ENCODE assay signal across 8 cellular contexts in the genomic region with DNA sequence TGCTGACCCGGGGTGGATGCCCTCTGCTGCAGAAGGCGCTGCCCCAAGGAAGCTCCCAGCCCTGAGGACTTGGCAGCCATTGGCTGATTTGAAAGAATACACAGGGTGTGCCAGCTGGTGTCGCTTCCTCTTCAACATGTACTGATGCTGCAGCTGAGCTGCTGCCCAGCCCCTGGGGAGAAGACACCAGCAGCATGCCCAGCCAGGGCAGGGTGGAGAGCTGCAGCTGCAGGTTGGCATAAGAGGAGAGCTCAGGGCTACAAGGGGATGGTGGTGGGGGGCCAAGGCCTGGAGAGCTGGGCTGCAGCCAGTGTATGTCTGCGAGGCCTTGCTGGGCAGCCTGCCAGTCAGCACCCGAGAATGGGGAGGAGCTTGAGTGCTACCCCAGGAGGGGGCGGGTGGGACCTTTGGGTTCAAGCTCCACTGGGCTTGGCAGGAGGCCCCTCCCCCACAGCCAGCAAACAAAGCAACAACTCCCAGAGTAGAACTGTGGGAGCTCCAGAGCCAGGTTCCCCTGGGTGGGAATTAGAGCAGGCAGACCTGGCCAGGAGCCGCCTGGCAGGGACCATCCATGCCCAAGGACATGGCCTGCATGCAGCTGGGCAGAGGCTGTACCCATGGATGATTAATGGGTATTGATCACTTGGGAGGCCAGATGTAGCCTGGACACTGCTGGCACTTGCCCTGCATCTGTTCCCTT. TPM values are rescaled to one million over a fixed set of nuclear protein-coding genes. Genes with fewer than 3 reads are reported as not detected.
DNase-seq lines count a peak whose midpoint lies in the region; ATAC-seq and TF ChIP-seq lines count a peak whose summit lies in the region.

No MANE protein-coding gene starts in this region.

- CTCF ChIA-PET in mammary epithelial cell (lab: Charles Lee; ENCODE audit: low non-redundant PET) = interaction anchor here (0.7 kb wide), 1 partner anchor 22 kb away, joined by 6 read pairs; no protein-coding TSS in a partner anchor

- DNase-seq in EH (ENCODE audit: low read depth) = peak; percentile 41
- peak; percentile 33 to 37 for DNase-seq in SJCRH30
- peak; percentile 60 for DNase-seq in mammary epithelial cell
- DNase-seq in right lobe of liver = peak; percentile 93 to 98 (median 98)
- peak; percentile 87 for DNase-seq in testis
- no peak for DNase-seq in NK-92 (lab: John Stamatoyannopoulos, UW; ENCODE audit: unreplicated experiment)

- H3K27ac ChIP-seq in SJCRH30 (no peak overlapping the region), mammary epithelial cell (ENCODE audit: insufficient read depth, low read depth, low read length) (peak overlapping the region; percentile 55), right lobe of liver (peak overlapping the region; percentile 50 to 71 (median 56)), testis (peak overlapping the region; percentile 41 to 55)

- H3K27me3 ChIP-seq in Loucy (ENCODE audit: insufficient read depth, low read length, poor library complexity, severe bottlenecking) = no peaks in the 10 kb centered on the region
- 0 out of 2 replicates have a peak, but pooled peaks cover 4% of the 10 kb centered on the region for H3K27me3 ChIP-seq in SJCRH30
- no peaks in the 10 kb centered on the region for H3K27me3 ChIP-seq in mammary epithelial cell (ENCODE audit: insufficient read depth, low read length)
- no peaks in the 10 kb centered on the region for H3K27me3 ChIP-seq in right lobe of liver
- H3K27me3 ChIP-seq in testis = no peaks in the 10 kb centered on the region

- ATAC-seq in GM21529 (IDR thresholded peaks at IDR 0.05; ENCODE audit: unreplicated experiment) = peak; percentile 63
- ATAC-seq in right lobe of liver = peak; percentile 84 to 93 (median 92)

- H3K9me3 ChIP-seq in Loucy (ENCODE audit: insufficient read depth, low read depth, low read length) (no peaks in the 10 kb centered on the region), SJCRH30 (replicated peaks) (no peaks in the 10 kb centered on the region), mammary epithelial cell (replicated peaks; ENCODE audit: insufficient read depth, low read length) (no peaks in the 10 kb centered on the region), right lobe of liver (no peaks in the 10 kb centered on the region), testis (no peaks in the 10 kb centered on the region)

- dilution Hi-C loops in mammary epithelial cell (cut with HindIII; ENCODE audit: low sequenced_read_pairs) = no loop called here

- intact Hi-C loops in mammary epithelial cell (cut with micrococcal nuclease) = loop anchor here (1.0 kb wide), 1 partner anchor 9 kb away; the partner anchor contains the start of gene SEMA4B
- intact Hi-C loops in right lobe of liver (cut with DNase I) = no loop called here
- intact Hi-C loops in testis (cut with DNase I; ENCODE audit: low total_unique reads) = no loop called here

- TF ChIP-seq POLR2A in right lobe of liver (IDR thresholded peaks at IDR 0.05) (no peak), testis (IDR thresholded peaks at IDR 0.05) (no peak)

- no peaks in the 10 kb centered on the region for H3K79me2 ChIP-seq in Loucy (ENCODE audit: insufficient read depth, low read length)
- peaks cover 53% of the 10 kb centered on the region for H3K79me2 ChIP-seq in mammary epithelial cell (ENCODE audit: insufficient read depth, low read length)

- WGBS in mammary epithelial cell (ENCODE audit: low coverage, missing lambda C conversion rate) = 0% methylated on average over 4 of the region's 7 CpGs
- WGBS in right lobe of liver (ENCODE audit: insufficient coverage, low coverage, low lambda C conversion rate, missing lambda C conversion rate) = 8% methylated on average over 4 of the region's 7 CpGs
- WGBS in testis, 2 donors = 26 to 33% methylated on average over 6 to 7 of the region's 7 CpGs

- peaks cover 43% of the 10 kb centered on the region for H3K4me1 ChIP-seq in Loucy (ENCODE audit: insufficient read depth, low read length, poor library complexity, severe bottlenecking)
- H3K4me1 ChIP-seq in SJCRH30 = no peaks in the 10 kb centered on the region
- peaks cover 38% of the 10 kb centered on the region for H3K4me1 ChIP-seq in mammary epithelial cell (ENCODE audit: insufficient read depth, low read length)
- peaks cover 0 to 66% (median 19%) of the 10 kb centered on the region in 4 donors for H3K4me1 ChIP-seq in right lobe of liver
- H3K4me1 ChIP-seq in testis = peaks cover 28% of the 10 kb centered on the region

- H2AFZ ChIP-seq in Loucy (ENCODE audit: low read length) (peak overlapping the region; percentile 66), mammary epithelial cell (ENCODE audit: low read depth, low read length) (peak overlapping the region; percentile 54)

- no peaks in the 10 kb centered on the region for H3K36me3 ChIP-seq in Loucy (ENCODE audit: insufficient read depth, low read length)
- no peaks in the 10 kb centered on the region for H3K36me3 ChIP-seq in SJCRH30
- H3K36me3 ChIP-seq in mammary epithelial cell (ENCODE audit: insufficient read depth, low read length) = no peaks in the 10 kb centered on the region
- H3K36me3 ChIP-seq in right lobe of liver = no peaks in the 10 kb centered on the region
- H3K36me3 ChIP-seq in testis (ENCODE audit: low read depth, missing control alignments) = no peaks in the 10 kb centered on the region

- peak overlapping the region; percentile 56 for H3K9ac ChIP-seq in Loucy (ENCODE audit: low read depth, low read length, poor library complexity, severe bottlenecking)
- H3K9ac ChIP-seq in mammary epithelial cell (ENCODE audit: insufficient read depth, low read length) = peak overlapping the region; percentile 15

- H3F3A ChIP-seq in Loucy (ENCODE audit: low read depth) = no peaks in the 10 kb centered on the region

- TF ChIP-seq CTCF in Loucy (conservative IDR thresholded peaks at IDR 0.05; ENCODE audit: low read length) (no peak), mammary epithelial cell (conservative IDR thresholded peaks at IDR 0.05 in 1 of 2, IDR thresholded peaks at IDR 0.05 in 1 of 2; ENCODE audit: extremely low read depth in 1 of 2, insufficient read depth in 1 of 2, low read depth in 1 of 2, low read length in 2 of 2) (peak in 1 of 2 donors; percentile 8), right lobe of liver (IDR thresholded peaks at IDR 0.05) (peak in 1 of 4 donors; percentile 6), testis (IDR thresholded peaks at IDR 0.05) (no peak)

- no TSS peak for BruUV-seq in mammary epithelial cell (replicated peaks; lab: Mats Ljungman, UMichigan)

- no peaks in the 10 kb centered on the region for H4K20me1 ChIP-seq in Loucy (ENCODE audit: insufficient read depth, low read length, poor library complexity, severe bottlenecking)
- H4K20me1 ChIP-seq in mammary epithelial cell (ENCODE audit: insufficient read depth, low read length) = no peaks in the 10 kb centered on the region

- H3K4me2 ChIP-seq in Loucy (ENCODE audit: low read depth, low read length, poor library complexity, severe bottlenecking) = peak overlapping the region; percentile 60
- H3K4me2 ChIP-seq in mammary epithelial cell (ENCODE audit: insufficient read depth, low read depth, low read length) = peak overlapping the region; percentile 74

- in situ Hi-C loops in mammary epithelial cell (cut with MboI; ENCODE audit: low sequenced_read_pairs in 2 of 2) = no loop called here

- H3K4me3 ChIP-seq in Loucy (ENCODE audit: low read length, poor library complexity, severe bottlenecking) (peak overlapping the region; percentile 56), SJCRH30 (no peak overlapping the region), mammary epithelial cell (replicated peaks in 1 of 3; ENCODE audit: insufficient read depth in 1 of 3, low read depth in 2 of 3, low read length in 3 of 3) (peak overlapping the region in 1 of 3 experiments; percentile 10), right lobe of liver (no peak overlapping the region), testis (no peak overlapping the region)

- H3K9me2 ChIP-seq in Loucy (replicated peaks; ENCODE audit: low read depth, low read length) = no peaks in the 10 kb centered on the region

RNA-seq across cellular contexts. Expression of gene SEMA4B, which starts 9.2 kb away (rescaled TPM):
- 2.1 and 2.2 TPM in 2 replicates for total RNA-seq in SJCRH30 (2014; rRNA removed; shearing (Covaris generic))
- total RNA-seq in mammary epithelial cell (100 to 1,000 TPM in 1 of 2 donors, 10 to 100 TPM in 1; 44.3 to 108 TPM), right lobe of liver (10 to 100 TPM; 17.1 to 67.7 (median 20.3) TPM), testis (10 to 100 TPM; 59.4 to 78.3 TPM)
- polyA plus RNA-seq in mammary epithelial cell (85.9 TPM), testis (ENCODE audit: insufficient read depth, low read depth, low replicate concordance) (22.2 TPM)
- 152 TPM for polyA minus RNA-seq in mammary epithelial cell

RNA-seq across cellular contexts. Expression of gene CIB1, which starts 41.8 kb away (rescaled TPM):
- total RNA-seq in SJCRH30 (2014; rRNA removed; shearing (Covaris generic)) = 12.7 and 15.6 TPM in 2 replicates
- total RNA-seq in mammary epithelial cell (10 to 100 TPM; 14.8 to 74.6 TPM), right lobe of liver (10 to 100 TPM; 43.4 to 83.0 (median 51.0) TPM), testis (10 to 100 TPM; 50.8 to 78.0 TPM)
- polyA plus RNA-seq in mammary epithelial cell (115 TPM), testis (ENCODE audit: insufficient read depth, low read depth, low replicate concordance) (138 TPM)
- polyA minus RNA-seq in mammary epithelial cell = 42.4 TPM

RNA-seq across cellular contexts. Expression of gene GDPGP1, which starts 42.1 kb away (rescaled TPM):
- total RNA-seq in SJCRH30 (2014; rRNA removed; shearing (Covaris generic)) = 1.8 and 2.7 TPM in 2 replicates
- total RNA-seq in mammary epithelial cell = 1 to 10 TPM; 3.9 to 6.8 TPM
- 2.6 TPM for polyA plus RNA-seq in mammary epithelial cell
- polyA minus RNA-seq in mammary epithelial cell = 7.6 TPM
- total RNA-seq in right lobe of liver = 10 to 100 TPM in 2 of 6 experiments, 1 to 10 TPM in 4; 3.6 to 13.6 (median 7.3) TPM
- 10 to 100 TPM in 1 of 2 donors, 1 to 10 TPM in 1; 6.2 to 16.1 TPM for total RNA-seq in testis
- 8.9 TPM for polyA plus RNA-seq in testis (ENCODE audit: insufficient read depth, low read depth, low replicate concordance)

RNA-seq across cellular contexts. Expression of gene TTLL13, which starts 57.4 kb away (rescaled TPM):
- total RNA-seq in SJCRH30 (2014; rRNA removed; shearing (Covaris generic)) = not detected in 2 replicates
- under 1 TPM; 0.17 to 0.21 TPM for total RNA-seq in mammary epithelial cell
- polyA plus RNA-seq in mammary epithelial cell = 0.02 TPM
- not detected for polyA minus RNA-seq in mammary epithelial cell
- total RNA-seq in right lobe of liver = under 1 TPM in 2 of 6 experiments, not detected in 4; 0.13 to 0.46 TPM
- 10 to 100 TPM in 1 of 2 donors, 1 to 10 TPM in 1; 6.8 to 18.0 TPM for total RNA-seq in testis
- polyA plus RNA-seq in testis (ENCODE audit: insufficient read depth, low read depth, low replicate concordance) = 30.3 TPM
